Comparison of ENCODE assay signal across 2 cellular contexts in genomic region chr1:150765229-150765976, GRCh38.
TF ChIP-seq lines count a peak whose summit lies in the region.

TSS of gene CTSS (minus strand) at chr1:150765778. CDS start at chr1:150764763, 1,015 bp downstream.

TF ChIP-seq in K562, 482 proteins besides CTCF, POLR2A, EP300 and RAD21 (continued from another document and continues in another):
- TF ChIP-seq HMGXB4 (CRISPR knock-in tag; IDR thresholded peaks at IDR 0.05) = no peak
- TF ChIP-seq SMC3 (conservative IDR thresholded peaks at IDR 0.05; ENCODE audit: insufficient read depth, low read depth, low read length) = no peak
- no peak for TF ChIP-seq HNRNPH1 (optimal IDR thresholded peaks at IDR 0.05; ENCODE audit: low read depth, low read length)
- no peak for TF ChIP-seq CREB3 (tag; conservative IDR thresholded peaks at IDR 0.05; ENCODE audit: low read depth)
- TF ChIP-seq HINFP (tag; conservative IDR thresholded peaks at IDR 0.05; ENCODE audit: low read depth) = no peak
- no peak for TF ChIP-seq ZC3H8 (IDR thresholded peaks at IDR 0.05)
- no peak for TF ChIP-seq CCNT2 (IDR thresholded peaks at IDR 0.05; ENCODE audit: borderline replicate concordance, extremely low read depth, insufficient read length, low read depth, low read length)
- TF ChIP-seq POLR2AphosphoS2 (IDR thresholded peaks at IDR 0.05; ENCODE audit: low read length) = no peak
- TF ChIP-seq FOXJ2 (tag; IDR thresholded peaks at IDR 0.05) = no peak
- TF ChIP-seq ELF4 (CRISPR knock-in tag; IDR thresholded peaks at IDR 0.05) = no peak
- no peak for TF ChIP-seq ARID2 (IDR thresholded peaks at IDR 0.05)
- TF ChIP-seq CTCFL (IDR thresholded peaks at IDR 0.05; ENCODE audit: borderline replicate concordance, insufficient read depth, low read depth, low read length, poor library complexity, severe bottlenecking) = no peak
- no peak for TF ChIP-seq HMG20B (CRISPR knock-in tag; IDR thresholded peaks at IDR 0.05)
- TF ChIP-seq TFE3 (CRISPR knock-in tag; IDR thresholded peaks at IDR 0.05) = no peak

TF ChIP-seq in liver, 16 proteins besides CTCF, POLR2A, EP300 and RAD21 (continued from another document):
- no peak for TF ChIP-seq REST (IDR thresholded peaks at IDR 0.05)
- TF ChIP-seq JUND (IDR thresholded peaks at IDR 0.05) = no peak
- no peak for TF ChIP-seq TAF1 (conservative IDR thresholded peaks at IDR 0.05)
- no peak for TF ChIP-seq EGR1 (IDR thresholded peaks at IDR 0.05; ENCODE audit: low read depth in 2 of 2)
- TF ChIP-seq HNF4G (IDR thresholded peaks at IDR 0.05) = no peak
- no peak for TF ChIP-seq MAX (IDR thresholded peaks at IDR 0.05)
- TF ChIP-seq ATF3 (IDR thresholded peaks at IDR 0.05) = no peak
- TF ChIP-seq FOXA2 (IDR thresholded peaks at IDR 0.05) = no peak
- no peak for TF ChIP-seq SP1 (IDR thresholded peaks at IDR 0.05)
- TF ChIP-seq RXRA (IDR thresholded peaks at IDR 0.05) = no peak
TF ChIP-seq in liver: peak in this region for 0.
